In the genomic region with DNA sequence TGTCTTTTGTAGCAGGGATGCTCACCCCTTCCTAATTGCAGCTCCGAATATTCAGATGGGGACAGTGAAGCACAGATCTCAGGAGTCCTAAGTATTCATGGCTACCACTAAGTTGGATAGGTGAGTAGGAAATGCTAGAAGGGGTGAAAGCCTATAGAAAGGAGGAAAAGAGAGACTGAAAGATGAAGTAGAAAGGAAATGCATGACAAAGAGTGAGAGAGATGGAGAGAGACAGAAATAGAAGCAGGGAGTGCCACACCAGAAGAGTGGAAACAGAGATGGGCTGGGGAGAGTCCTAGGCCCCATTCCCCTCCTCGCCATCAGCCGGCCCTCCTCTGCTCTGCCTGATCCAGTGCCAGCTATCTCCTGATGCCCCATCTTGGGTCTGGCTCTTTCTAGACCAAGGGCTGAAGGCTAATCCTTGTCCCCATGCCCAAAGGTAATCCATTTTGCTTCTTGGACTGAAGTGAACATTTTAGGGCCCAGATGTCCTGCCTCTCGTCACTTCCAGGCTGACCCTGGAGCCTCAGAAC, we compare ENCODE assay signal across 9 cellular contexts. TPM values are rescaled to one million over a fixed set of nuclear protein-coding genes. Genes with fewer than 3 reads are reported as not detected.
A peak's percentile ranks its signal among the peaks of the same experiment; 100 is the strongest.
DNase-seq lines count a peak whose midpoint lies in the region; ATAC-seq and TF ChIP-seq lines count a peak whose summit lies in the region.
"Had no signal": no experiment of that assay in that cellular context is flagged by ENCODE, and none has a peak within 500 bp of the region (broad histone marks: within the 10 kb centered on the region; RNA-seq: fewer than 3 reads in every experiment).

No MANE protein-coding gene starts in this region.

- TF ChIP-seq CTCF in heart right ventricle (IDR thresholded peaks at IDR 0.05), result no peak
- no peak for TF ChIP-seq CTCF in ascending aorta (IDR thresholded peaks at IDR 0.05)
- no peak for TF ChIP-seq CTCF in vagina (IDR thresholded peaks at IDR 0.05)

- DNase-seq in heart right ventricle (no peak), left cardiac atrium (no peak), ascending aorta (ENCODE audit: low spot score in 2 of 2) (no peak), vagina (ENCODE audit: extremely low spot score in 2 of 2) (no peak), SK-N-DZ (ENCODE audit: low spot score) (no peak), NCI-H2029 (lab: John Stamatoyannopoulos, UW) (no peak)
- DNase-seq: activated naive CD8-positive, alpha-beta T cell treated with anti-CD3 and anti-CD28 coated beads, Interleukin-2, amount 10 ng/mL, durations not matched to agents 7 days and 5 days had no signal

- TF ChIP-seq POLR2A in vagina (IDR thresholded peaks at IDR 0.05), result no peak

- peak overlapping the region in 2 of 10 donors; percentile 89 to 94 for H3K4me3 ChIP-seq in heart right ventricle
- H3K4me3 ChIP-seq in ascending aorta, result peak overlapping the region in 1 of 2 donors; percentile 94
- H3K4me3 ChIP-seq in mesodermal cell (ENCODE audit: extremely low read depth, insufficient read depth, low read length, poor library complexity, severe bottlenecking), result peak overlapping the region; percentile 85
- peak overlapping the region in 1 of 2 donors; percentile 95 for H3K4me3 ChIP-seq in vagina

- H3K27ac ChIP-seq in heart right ventricle (peak overlapping the region; percentile 24 to 98 (median 96)), ascending aorta (peak overlapping the region; percentile 94 to 98), mesodermal cell (ENCODE audit: low read depth, low read length, severe bottlenecking) (peak overlapping the region; percentile 90), vagina (peak overlapping the region; percentile 96)

- intact Hi-C loops in heart right ventricle (cut with DNase I) (loop anchor here in 1 of 10 donors (5.0 kb wide), 2 partner anchors 55 to 105 kb away; a partner anchor contains a TSS), left cardiac atrium (cut with DNase I) (loop anchor here in 1 of 2 donors (5.0 kb wide), 1 partner anchor 40 kb away; no protein-coding TSS in a partner anchor), ascending aorta (cut with DNase I) (loop anchor here (5.0 to 10.0 kb wide), 2 partner anchors 55 to 1188 kb away; a partner anchor contains a TSS), vagina (cut with DNase I) (loop anchor here (5.0 to 10.0 kb wide), 2 partner anchors 48 to 100 kb away; no protein-coding TSS in a partner anchor)

- H3K9me3 ChIP-seq in heart right ventricle (no peaks in the 10 kb centered on the region), ascending aorta (no peaks in the 10 kb centered on the region), mesodermal cell (ENCODE audit: control insufficient read depth, low read length) (no peaks in the 10 kb centered on the region), vagina (no peaks in the 10 kb centered on the region)

- peaks cover 0 to 56% (median 11%) of the 10 kb centered on the region in 9 donors for H3K36me3 ChIP-seq in heart right ventricle
- H3K36me3 ChIP-seq in ascending aorta, result peaks cover 2 to 26% of the 10 kb centered on the region in 2 donors
- H3K36me3 ChIP-seq in mesodermal cell (ENCODE audit: control insufficient read depth, insufficient read depth, low read length), result peaks cover 52% of the 10 kb centered on the region
- H3K36me3 ChIP-seq in vagina, result peaks cover 0 to 13% of the 10 kb centered on the region in 2 donors

- no peak for ATAC-seq in heart right ventricle
- no peak for ATAC-seq in left cardiac atrium
- ATAC-seq in GM19035 (IDR thresholded peaks at IDR 0.05; ENCODE audit: unreplicated experiment), result no peak

- H3K4me1 ChIP-seq in heart right ventricle, result peaks cover 46 to 69% (median 63%) of the 10 kb centered on the region in 9 donors
- H3K4me1 ChIP-seq in ascending aorta, result peaks cover 3 to 47% of the 10 kb centered on the region in 2 donors
- H3K4me1 ChIP-seq in mesodermal cell (ENCODE audit: control insufficient read depth, insufficient read depth, low read length, poor library complexity, severe bottlenecking), result peaks cover 54% of the 10 kb centered on the region
- H3K4me1 ChIP-seq in vagina, result peaks cover 63% of the 10 kb centered on the region

- 64 to 75% methylated on average over 4 of the region's 4 CpGs for WGBS in heart right ventricle, 2 donors
- whole genome bisulfite sequencing in mesodermal cell (ENCODE audit: insufficient coverage in 2 of 2), 2 experiments, result 85% methylated on average over 3 to 4 of the region's 4 CpGs

- H3K27me3 ChIP-seq in heart right ventricle, result no peaks in the 10 kb centered on the region
- H3K27me3 ChIP-seq in ascending aorta, result no peaks in the 10 kb centered on the region
- no peaks in the 10 kb centered on the region for H3K27me3 ChIP-seq in vagina

RNA-seq across cellular contexts. Expression of a gene that starts 2.0 kb away (rescaled TPM):
- 100 to 1,000 TPM; 213 to 451 (median 271) TPM for total RNA-seq in heart right ventricle
- 100 to 1,000 TPM; 244 to 536 TPM for polyA plus RNA-seq in heart right ventricle
- 100 to 1,000 TPM; 188 to 189 TPM for total RNA-seq in left cardiac atrium
- 178 TPM for total RNA-seq in ascending aorta
- polyA plus RNA-seq in mesodermal cell (2013, experiment 1 of 2), result 254 TPM
- 202 TPM for polyA plus RNA-seq in mesodermal cell (2013, experiment 2 of 2)
- 89.1 TPM for total RNA-seq in vagina
- polyA plus RNA-seq in SK-N-DZ (2014; cell fraction: cytosol; rRNA removed), result 38.9 and 43.6 TPM in 2 replicates
- polyA plus RNA-seq in SK-N-DZ (2014; cell fraction: nucleus; rRNA removed), result 34.1 and 35.2 TPM in 2 replicates

RNA-seq across cellular contexts. Expression of a gene that starts 16.8 kb away (rescaled TPM):
- 10 to 100 TPM; 17.5 to 68.9 (median 45.4) TPM for total RNA-seq in heart right ventricle
- 10 to 100 TPM; 27.4 to 39.3 TPM for polyA plus RNA-seq in heart right ventricle
- 10 to 100 TPM; 10.5 to 21.8 TPM for total RNA-seq in left cardiac atrium
- total RNA-seq in ascending aorta, result not detected
- polyA plus RNA-seq in mesodermal cell (2013, experiment 1 of 2), result 0.29 TPM
- polyA plus RNA-seq in mesodermal cell (2013, experiment 2 of 2), result 0.40 TPM
- not detected for total RNA-seq in vagina
- polyA plus RNA-seq in SK-N-DZ (2014; cell fraction: cytosol; rRNA removed), result 0.85 and 1.6 TPM in 2 replicates
- 0.23 TPM in 1 of 2 replicates, not detected in the other for polyA plus RNA-seq in SK-N-DZ (2014; cell fraction: nucleus; rRNA removed)
- total RNA-seq: activated naive CD8-positive, alpha-beta T cell treated with anti-CD3 and anti-CD28 coated beads, Interleukin-2, amount 10 ng/mL, durations not matched to agents 7 days and 5 days had no signal

RNA-seq across cellular contexts. Expression of a gene that starts 55.2 kb away (rescaled TPM):
- total RNA-seq in heart right ventricle (100 to 1,000 TPM; 122 to 171 (median 154) TPM), left cardiac atrium (100 to 1,000 TPM in 1 of 2 donors, 10 to 100 TPM in 1; 98.5 to 121 TPM), ascending aorta (68.9 TPM), vagina (145 TPM)
- 100 to 1,000 TPM in 1 of 2 donors, 10 to 100 TPM in 1; 47.1 to 101 TPM for polyA plus RNA-seq in heart right ventricle
- 99.9 TPM for polyA plus RNA-seq in mesodermal cell (2013, experiment 1 of 2)
- polyA plus RNA-seq in mesodermal cell (2013, experiment 2 of 2), result 92.4 TPM
- polyA plus RNA-seq in SK-N-DZ (2014; cell fraction: cytosol; rRNA removed), result 56.9 and 57.7 TPM in 2 replicates
- 340 and 433 TPM in 2 replicates for polyA plus RNA-seq in SK-N-DZ (2014; cell fraction: nucleus; rRNA removed)

RNA-seq across cellular contexts. Expression of a gene that starts 55.8 kb away (rescaled TPM):
- total RNA-seq in heart right ventricle (1 to 10 TPM in 1 of 10 donors, under 1 TPM in 4, not detected in 5; 0.14 to 1.5 (median 0.50) TPM), left cardiac atrium (under 1 TPM in 1 of 2 donors, not detected in 1; 0.13 TPM), ascending aorta (not detected), vagina (not detected)
- polyA plus RNA-seq in heart right ventricle, result under 1 TPM; 0.04 to 0.29 TPM
- polyA plus RNA-seq in mesodermal cell (2013, experiment 1 of 2), result 0.52 TPM
- polyA plus RNA-seq in mesodermal cell (2013, experiment 2 of 2), result 0.20 TPM
- polyA plus RNA-seq in SK-N-DZ (2014; cell fraction: cytosol; rRNA removed), result not detected in 2 replicates
- not detected in 2 replicates for polyA plus RNA-seq in SK-N-DZ (2014; cell fraction: nucleus; rRNA removed)
- total RNA-seq: activated naive CD8-positive, alpha-beta T cell treated with anti-CD3 and anti-CD28 coated beads, Interleukin-2, amount 10 ng/mL, durations not matched to agents 7 days and 5 days had no signal

Comparison
In these comparisons a context has a peak if more than half of its experiments do, and no peak if none do; other contexts are left out.
1. RNA of a gene that starts 16.8 kb away (total RNA-seq): 17.5 to 68.9 TPM in heart right ventricle and 10.5 to 21.8 TPM in left cardiac atrium; not detected in ascending aorta (single experiment) and not detected in vagina (single experiment); every median in the first group is over 10 times any median in the second.
2. Peak in every context shown above with its lines, with median percentiles within 50 percentile points of each other: H3K27ac ChIP-seq.